In genomic region chr14:20469242-20469889, GRCh38 we compare ENCODE assay signal across 8 cellular contexts. TPM values are rescaled to one million over a fixed set of nuclear protein-coding genes. Genes with fewer than 3 reads are reported as not detected.
DNase-seq lines count a peak whose midpoint lies in the region; FAIRE-seq and TF ChIP-seq lines count a peak whose summit lies in the region.

Gene PNP, plus strand, starts transcription at chr14:20469406. Its CDS starts 119 bp downstream, at chr14:20469525.

- H3F3A ChIP-seq in MM.1S (ENCODE audit: insufficient read depth, low read length) (no peaks in the 10 kb centered on the region), neural cell (ENCODE audit: insufficient read depth, low read length, poor library complexity, severe bottlenecking) (no peaks in the 10 kb centered on the region)

- H3K4me2 ChIP-seq in MM.1S (ENCODE audit: low read depth, low read length): peak within 1 kb of the TSS; percentile 85
- peak within 1 kb of the TSS; percentile 98 for H3K4me2 ChIP-seq in neural cell (ENCODE audit: low read length)

- peaks cover 4% of the 10 kb centered on the region; the same call in 1 of the 2 replicates for H3K4me1 ChIP-seq in MM.1S (ENCODE audit: low read length)
- peaks cover 14 to 51% (median 28%) of the 10 kb centered on the region in 4 donors for H3K4me1 ChIP-seq in stomach

- H3K4me3 ChIP-seq in MM.1S (ENCODE audit: low read length): peak within 1 kb of the TSS; percentile 85
- peak within 1 kb of the TSS; percentile 98 for H3K4me3 ChIP-seq in neural cell (ENCODE audit: low read length)
- peak within 1 kb of the TSS; percentile 70 to 76 (median 74) for H3K4me3 ChIP-seq in stomach

- FAIRE-seq in G401.6 (lab: Jason Lieb, UNC): peak; percentile 83

- peak within 1 kb of the TSS; percentile 65; the same call in 1 of the 2 replicates for H2AFZ ChIP-seq in MM.1S (ENCODE audit: low read length)
- peak within 1 kb of the TSS; percentile 94 for H2AFZ ChIP-seq in neural cell (ENCODE audit: low read depth, low read length)

- peak in 3 of 4 donors; percentile 75 to 98 (median 84) for TF ChIP-seq POLR2A in stomach (IDR thresholded peaks at IDR 0.05)

- TF ChIP-seq CTCF in MM.1S (IDR thresholded peaks at IDR 0.05; ENCODE audit: low read length) (no peak), neural cell (IDR thresholded peaks at IDR 0.05; ENCODE audit: poor library complexity, severe bottlenecking) (no peak), stomach (IDR thresholded peaks at IDR 0.05) (no peak)

- no peaks in the 10 kb centered on the region for H3K9me2 ChIP-seq in MM.1S (replicated peaks; ENCODE audit: insufficient read depth, low read length)
- no peaks in the 10 kb centered on the region for H3K9me2 ChIP-seq in neural cell (ENCODE audit: insufficient read depth, low read length)

- WGBS in stomach, 5 donors: 0 to 1% (median 0%) methylated on average over 35 to 40 of the region's 40 CpGs

- H3K79me2 ChIP-seq in MM.1S (ENCODE audit: low read length) (peaks cover 36% of the 10 kb centered on the region), neural cell (replicated peaks; ENCODE audit: insufficient read depth, low read length) (no peaks in the 10 kb centered on the region)

- H3K36me3 ChIP-seq in MM.1S (replicated peaks; ENCODE audit: insufficient read depth, low read length): no peaks in the 10 kb centered on the region
- no peaks in the 10 kb centered on the region for H3K36me3 ChIP-seq in neural cell (ENCODE audit: insufficient read depth, low read length)
- peaks cover 0 to 25% (median 22%) of the 10 kb centered on the region in 4 donors for H3K36me3 ChIP-seq in stomach

- H3K9me3 ChIP-seq in MM.1S (replicated peaks; ENCODE audit: insufficient read depth, low read length) (no peaks in the 10 kb centered on the region), neural cell (ENCODE audit: low read length) (no peaks in the 10 kb centered on the region), stomach (no peaks in the 10 kb centered on the region)

- H4K20me1 ChIP-seq in MM.1S (ENCODE audit: insufficient read depth, low read length) (no peaks in the 10 kb centered on the region), neural cell (ENCODE audit: insufficient read depth) (no peaks in the 10 kb centered on the region)

- DNase-seq in HCEC 1CT (peak; percentile 89), MM.1S (peak; percentile 82), SHP77 treated with DMSO at 0.1 percent for 48 hours (lab: John Stamatoyannopoulos, UW) (peak; percentile 95), fibroblast of the conjunctiva (ENCODE audit: low read depth) (peak; percentile 86), stomach (peak; percentile 93)
- DNase-seq in activated effector memory CD4-positive, alpha-beta T cell treated with anti-CD3 and anti-CD28 coated beads, Interleukin-2, amount 50 U/mL, for 16 hours: peak; percentile 94

- peak; percentile 35 for TF ChIP-seq RAD21 in neural cell (conservative IDR thresholded peaks at IDR 0.05)

- peak; percentile 6 for TF ChIP-seq EP300 in neural cell (conservative IDR thresholded peaks at IDR 0.05; ENCODE audit: poor library complexity, severe bottlenecking)
- no peak for TF ChIP-seq EP300 in stomach (IDR thresholded peaks at IDR 0.05)

- intact Hi-C loops in stomach (cut with DNase I; ENCODE audit: low total_unique reads): no loop called here

- H3K27me3 ChIP-seq in MM.1S (replicated peaks; ENCODE audit: insufficient read depth, low read length) (no peaks in the 10 kb centered on the region), neural cell (ENCODE audit: insufficient read depth, low read depth, low read length) (no peaks in the 10 kb centered on the region), stomach (no peaks in the 10 kb centered on the region)

- H3K27ac ChIP-seq in MM.1S (ENCODE audit: low read length): peak within 1 kb of the TSS; percentile 74
- H3K27ac ChIP-seq in neural cell (ENCODE audit: low read length): peak within 1 kb of the TSS; percentile 53
- peak within 1 kb of the TSS; percentile 91 to 96 (median 92) for H3K27ac ChIP-seq in stomach

- peak within 1 kb of the TSS; percentile 83 for H3K9ac ChIP-seq in MM.1S (ENCODE audit: low read length)
- peak within 1 kb of the TSS; percentile 77 for H3K9ac ChIP-seq in neural cell (ENCODE audit: low read length)

TF ChIP-seq in neural cell, 6 proteins besides CTCF, POLR2A, EP300 and RAD21:
- TF ChIP-seq TAF1 (IDR thresholded peaks at IDR 0.05; ENCODE audit: low read depth): peak; percentile 63
- no peak for TF ChIP-seq EZH2 (IDR thresholded peaks at IDR 0.05; ENCODE audit: borderline replicate concordance, insufficient read depth, low read length, poor library complexity, severe bottlenecking)
- peak; percentile 73 for TF ChIP-seq REST (IDR thresholded peaks at IDR 0.05; ENCODE audit: borderline replicate concordance)
- peak; percentile 65 for TF ChIP-seq MXI1 (conservative IDR thresholded peaks at IDR 0.05; ENCODE audit: poor library complexity, severe bottlenecking)
- TF ChIP-seq SMC3 (conservative IDR thresholded peaks at IDR 0.05; ENCODE audit: poor library complexity): peak; percentile 44
- peak; percentile 83 for TF ChIP-seq POLR2AphosphoS5 (IDR thresholded peaks at IDR 0.05)

RNA-seq across cellular contexts. Expression of gene PNP, which starts in this region (rescaled TPM):
- polyA plus RNA-seq in neural cell (12.3 and 12.6 TPM in 2 replicates), stomach (100 to 1,000 TPM in 1 of 3 donors, 10 to 100 TPM in 2; 36.5 to 125 (median 72.1) TPM)
- 6.3 and 6.4 TPM in 2 replicates for polyA minus RNA-seq in neural cell
- total RNA-seq in stomach: 10 to 100 TPM; 11.3 to 47.7 (median 46.0) TPM

Comparison
In these comparisons a context has a peak if more than half of its experiments do, and no peak if none do; other contexts are left out.
1. Peak in every context shown above with its lines: DNase-seq, H3K4me3 ChIP-seq and H3K27ac ChIP-seq.